ENCODE assay signal across 10 cellular contexts in the genomic region with DNA sequence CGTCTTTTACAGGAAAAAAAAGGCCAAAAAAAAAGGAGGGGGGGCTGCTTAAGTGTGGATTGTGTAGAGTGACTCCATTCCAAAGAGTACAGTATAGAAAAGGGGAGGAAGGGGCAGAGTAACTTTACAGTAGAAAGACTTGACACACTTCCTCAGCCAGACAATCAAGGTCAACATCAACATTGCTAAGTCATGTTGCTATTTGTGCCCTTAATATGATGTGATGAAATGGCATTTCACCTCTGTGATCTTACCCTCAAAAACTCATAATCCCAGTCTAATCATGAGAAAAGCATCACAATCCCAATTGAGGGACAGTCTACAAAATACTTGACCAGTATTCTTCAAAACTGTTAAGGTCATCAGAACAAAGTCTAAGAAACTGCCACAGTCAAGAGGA. TPM values are rescaled to one million over a fixed set of nuclear protein-coding genes. Genes with fewer than 3 reads are reported as not detected.
DNase-seq lines count a peak whose midpoint lies in the region; ATAC-seq and TF ChIP-seq lines count a peak whose summit lies in the region.
"Had no signal": no experiment of that assay in that cellular context is flagged by ENCODE, and none has a peak within 500 bp of the region (broad histone marks: within the 10 kb centered on the region; RNA-seq: fewer than 3 reads in every experiment).

No MANE protein-coding gene starts in this region.

- BruUV-seq in Calu3 (replicated peaks; lab: Mats Ljungman, UMichigan), result no TSS peak

- H3K4me3 ChIP-seq in rectal smooth muscle tissue (ENCODE audit: low read length), result no peak overlapping the region
- H3K4me3 ChIP-seq: thyroid gland had no signal

- CTCF ChIA-PET in Calu3 (lab: Charles Lee), result interaction anchor here (1.4 to 1.6 kb wide), 2 partner anchors 43 to 77 kb away, joined by 6 to 9 read pairs; no protein-coding TSS in a partner anchor

- H3K9ac ChIP-seq in rectal smooth muscle tissue (ENCODE audit: low read length), result no peak overlapping the region

- no peaks in the 10 kb centered on the region for H3K27me3 ChIP-seq in rectal smooth muscle tissue (ENCODE audit: control insufficient read depth, insufficient read depth, low read length)
- H3K27me3 ChIP-seq: thyroid gland had no signal

- H3K27ac Mint-ChIP-seq in Calu3 (ENCODE audit: unreplicated experiment), result peak overlapping the region; percentile 67
- H3K27ac Mint-ChIP-seq in dendritic cell treated with granulocyte-macrophage colony-stimulating factor and Interleukin-4, amounts not matched to agents 40 ng/mL and 50 ng/mL, for 4 days, result peak overlapping the region; percentile 99

- peaks cover 16% of the 10 kb centered on the region for H3K4me1 ChIP-seq in rectal smooth muscle tissue (ENCODE audit: control insufficient read depth, insufficient read depth, low read length)

- H3K36me3 Mint-ChIP-seq in Calu3 (ENCODE audit: insufficient read depth, unreplicated experiment), result peaks cover 33% of the 10 kb centered on the region
- H3K36me3 Mint-ChIP-seq in dendritic cell treated with granulocyte-macrophage colony-stimulating factor and Interleukin-4, amounts not matched to agents 40 ng/mL and 50 ng/mL, for 4 days (ENCODE audit: low read depth), result peaks cover 7% of the 10 kb centered on the region

- no peak overlapping the region for H3K4me3 Mint-ChIP-seq in Calu3 (ENCODE audit: low read depth, unreplicated experiment)
- no peak overlapping the region for H3K4me3 Mint-ChIP-seq in dendritic cell treated with granulocyte-macrophage colony-stimulating factor and Interleukin-4, amounts not matched to agents 40 ng/mL and 50 ng/mL, for 4 days

- H3K27ac ChIP-seq in rectal smooth muscle tissue (ENCODE audit: low read depth, low read length), result peak overlapping the region; percentile 58

- H3K27me3 Mint-ChIP-seq in Calu3 (ENCODE audit: unreplicated experiment), result no peaks in the 10 kb centered on the region
- no peaks in the 10 kb centered on the region for H3K27me3 Mint-ChIP-seq in dendritic cell treated with granulocyte-macrophage colony-stimulating factor and Interleukin-4, amounts not matched to agents 40 ng/mL and 50 ng/mL, for 4 days

- H3K4me1 Mint-ChIP-seq in Calu3 (ENCODE audit: low read depth, unreplicated experiment), result peaks cover 29% of the 10 kb centered on the region
- peaks cover 34% of the 10 kb centered on the region for H3K4me1 Mint-ChIP-seq in dendritic cell treated with granulocyte-macrophage colony-stimulating factor and Interleukin-4, amounts not matched to agents 40 ng/mL and 50 ng/mL, for 4 days (ENCODE audit: low read depth)

- H3K9me3 Mint-ChIP-seq in Calu3 (ENCODE audit: low read depth, unreplicated experiment), result no peaks in the 10 kb centered on the region
- H3K9me3 Mint-ChIP-seq in dendritic cell treated with granulocyte-macrophage colony-stimulating factor and Interleukin-4, amounts not matched to agents 40 ng/mL and 50 ng/mL, for 4 days, result no peaks in the 10 kb centered on the region

- ATAC-seq in GM18907 (IDR thresholded peaks at IDR 0.05; ENCODE audit: unreplicated experiment), result no peak
- ATAC-seq in GM21825 (IDR thresholded peaks at IDR 0.05; ENCODE audit: unreplicated experiment), result no peak

- DNase-seq in Calu3 (no peak), NOMO-1 (lab: John Stamatoyannopoulos, UW; ENCODE audit: unreplicated experiment in 2 of 2) (peak; percentile 52 to 73), NCI-H82 (lab: John Stamatoyannopoulos, UW) (no peak), superior temporal gyrus (ENCODE audit: extremely low spot score) (no peak)
- DNase-seq: NCI-H524 treated with DMSO at 0.1 percent for 48 hours, thyroid gland had no signal

- TF ChIP-seq CTCF in Calu3 (IDR thresholded peaks at IDR 0.05; ENCODE audit: unreplicated experiment), result no peak

- intact Hi-C loops in Calu3 (cut with micrococcal nuclease; ENCODE audit: unreplicated experiment), result no loop called here
- intact Hi-C loops in dendritic cell treated with granulocyte-macrophage colony-stimulating factor and Interleukin-4, amounts not matched to agents 40 ng/mL and 50 ng/mL, for 4 days (cut with micrococcal nuclease), result loop anchor here (2.0 kb wide), 1 partner anchor 36 kb away; no protein-coding TSS in a partner anchor

- H3K36me3 ChIP-seq in rectal smooth muscle tissue (ENCODE audit: control insufficient read depth, insufficient read depth, low read length), result no peaks in the 10 kb centered on the region
- H3K36me3 ChIP-seq: thyroid gland had no signal

RNA-seq across cellular contexts. Expression of a gene that starts 2.1 kb away (rescaled TPM):
- total RNA-seq in Calu3 (2022), result 24.5 and 26.2 TPM in 2 replicates

RNA-seq across cellular contexts. Expression of a gene that starts 19.5 kb away (rescaled TPM):
- total RNA-seq in Calu3 (2022), result 19.0 and 29.5 TPM in 2 replicates
- total RNA-seq: thyroid gland had no signal

Comparison
In these comparisons a context has a peak if more than half of its experiments do, and no peak if none do; other contexts are left out.
1. DNase-seq: peak in NOMO-1 (2 of 2); none in Calu3 (single experiment), NCI-H82 (single experiment) and superior temporal gyrus (single experiment).